12 cellular contexts compared by ENCODE assay signal in genomic region chr1:167500283-167500860, GRCh38. TPM values are rescaled to one million over a fixed set of nuclear protein-coding genes. Genes with fewer than 3 reads are reported as not detected.
DNase-seq lines count a peak whose midpoint lies in the region; ATAC-seq and TF ChIP-seq lines count a peak whose summit lies in the region.
"Had no signal": no experiment of that assay in that cellular context is flagged by ENCODE, and none has a peak within 500 bp of the region (broad histone marks: within the 10 kb centered on the region; RNA-seq: fewer than 3 reads in every experiment).

No MANE protein-coding gene starts in this region.

- 83 to 89% methylated on average over 4 of the region's 4 CpGs for WGBS in body of pancreas, 2 donors

- peak overlapping the region; percentile 87 for H3K27ac Mint-ChIP-seq in activated naive CD4-positive, alpha-beta T cell treated with anti-CD3 and anti-CD28 coated beads for 36 hours
- H3K27ac Mint-ChIP-seq in activated T-helper 2 cell treated with anti-CD3 and anti-CD28 coated beads, Interferon-gamma antibody, Interleukin-2, Interleukin-4, amounts not matched to agents 10 μg/mL and 5 μg/mL and 100 μg/mL, durations not matched to agents 14 hours and 24 hours and 36 hours = peak overlapping the region; percentile 96
- no peak overlapping the region for H3K27ac Mint-ChIP-seq in osteocyte (ENCODE audit: unreplicated experiment)

- peak overlapping the region; percentile 62 for H3K4me3 Mint-ChIP-seq in activated naive CD4-positive, alpha-beta T cell treated with anti-CD3 and anti-CD28 coated beads for 36 hours
- H3K4me3 Mint-ChIP-seq in activated T-helper 2 cell treated with anti-CD3 and anti-CD28 coated beads, Interferon-gamma antibody, Interleukin-2, Interleukin-4, amounts not matched to agents 10 μg/mL and 5 μg/mL and 100 μg/mL, durations not matched to agents 14 hours and 24 hours and 36 hours (ENCODE audit: low read depth) = peak overlapping the region; percentile 78
- no peak overlapping the region for H3K4me3 Mint-ChIP-seq in osteocyte (ENCODE audit: unreplicated experiment)

- TF ChIP-seq CTCF in body of pancreas (IDR thresholded peaks at IDR 0.05) (no peak), osteocyte (IDR thresholded peaks at IDR 0.05) (no peak)

- no peaks in the 10 kb centered on the region for H3K27me3 ChIP-seq in body of pancreas

- intact Hi-C loops in activated naive CD4-positive, alpha-beta T cell treated with anti-CD3 and anti-CD28 coated beads for 36 hours (cut with micrococcal nuclease) = loop anchor here (1.0 kb wide), 4 partner anchors 8 to 278 kb away; no protein-coding TSS in a partner anchor
- intact Hi-C loops in activated T-helper 2 cell treated with anti-CD3 and anti-CD28 coated beads, Interferon-gamma antibody, Interleukin-2, Interleukin-4, amounts not matched to agents 10 μg/mL and 5 μg/mL and 100 μg/mL, durations not matched to agents 14 hours and 24 hours and 36 hours (cut with micrococcal nuclease) = loop anchor here (1.0 to 5.0 kb wide), 2 partner anchors 8 to 127 kb away; no protein-coding TSS in a partner anchor
- intact Hi-C loops in body of pancreas (cut with DNase I) = no loop called here

- no peaks in the 10 kb centered on the region for H3K36me3 ChIP-seq in body of pancreas (replicated peaks in 1 of 2; ENCODE audit: insufficient read depth in 1 of 2, low read depth in 2 of 2)
- H3K36me3 ChIP-seq: esophagus squamous epithelium had no signal

- CTCF ChIA-PET in activated naive CD4-positive, alpha-beta T cell treated with anti-CD3 and anti-CD28 coated beads for 36 hours (lab: Charles Lee) = interaction anchor here (0.6 to 2.4 kb wide), 14 partner anchors 9 to 280 kb away, joined by 3 to 14 read pairs (median 3); partner anchors contain the start of gene CD247

- no peaks in the 10 kb centered on the region for H3K9me3 ChIP-seq in body of pancreas
- H3K9me3 ChIP-seq: esophagus squamous epithelium had no signal

- H3K4me3 ChIP-seq in body of pancreas = no peak overlapping the region
- H3K4me3 ChIP-seq: esophagus squamous epithelium had no signal

- no peak for DNase-seq in activated naive CD4-positive, alpha-beta T cell treated with anti-CD3 and anti-CD28 coated beads for 36 hours
- DNase-seq in activated naive CD4-positive, alpha-beta T cell treated with anti-CD3 and anti-CD28 coated beads, Interleukin-2, amount 50 U/mL, for 16 hours = no peak
- DNase-seq in activated T-helper 2 cell treated with anti-CD3 and anti-CD28 coated beads, Interferon-gamma antibody, Interleukin-2, Interleukin-4, amounts not matched to agents 10 μg/mL and 5 μg/mL and 100 μg/mL, durations not matched to agents 14 hours and 24 hours and 36 hours (ENCODE audit: low spot score) = no peak
- DNase-seq in ureter (ENCODE audit: low spot score) = peak; percentile 28
- DNase-seq in HUDEP-2 (lab: John Stamatoyannopoulos, UW; ENCODE audit: unreplicated experiment in 76 of 76) = no peak
- no peak for DNase-seq in body of pancreas
- DNase-seq in osteocyte (ENCODE audit: extremely low spot score, unreplicated experiment) = no peak
- DNase-seq: activated gamma-delta T cell treated with Interleukin-2 at 50 U/mL for 16 hours, esophagus squamous epithelium, mammary epithelial cell, NCI-H524 treated with DMSO at 0.1 percent for 48 hours had no signal

- H3K27me3 Mint-ChIP-seq in activated naive CD4-positive, alpha-beta T cell treated with anti-CD3 and anti-CD28 coated beads for 36 hours (ENCODE audit: low read depth) = no peaks in the 10 kb centered on the region
- H3K27me3 Mint-ChIP-seq in activated T-helper 2 cell treated with anti-CD3 and anti-CD28 coated beads, Interferon-gamma antibody, Interleukin-2, Interleukin-4, amounts not matched to agents 10 μg/mL and 5 μg/mL and 100 μg/mL, durations not matched to agents 14 hours and 24 hours and 36 hours (ENCODE audit: low read depth) = no peaks in the 10 kb centered on the region
- peaks cover 74% of the 10 kb centered on the region for H3K27me3 Mint-ChIP-seq in osteocyte (ENCODE audit: unreplicated experiment)

- no peak overlapping the region for H3K27ac ChIP-seq in body of pancreas
- H3K27ac ChIP-seq: esophagus squamous epithelium had no signal

- no peaks in the 10 kb centered on the region for H3K9me3 Mint-ChIP-seq in activated naive CD4-positive, alpha-beta T cell treated with anti-CD3 and anti-CD28 coated beads for 36 hours
- no peaks in the 10 kb centered on the region for H3K9me3 Mint-ChIP-seq in activated T-helper 2 cell treated with anti-CD3 and anti-CD28 coated beads, Interferon-gamma antibody, Interleukin-2, Interleukin-4, amounts not matched to agents 10 μg/mL and 5 μg/mL and 100 μg/mL, durations not matched to agents 14 hours and 24 hours and 36 hours
- H3K9me3 Mint-ChIP-seq in osteocyte (ENCODE audit: unreplicated experiment) = no peaks in the 10 kb centered on the region

- no peak for TF ChIP-seq POLR2A in body of pancreas (IDR thresholded peaks at IDR 0.05)

- peaks cover 96% of the 10 kb centered on the region for H3K4me1 Mint-ChIP-seq in activated naive CD4-positive, alpha-beta T cell treated with anti-CD3 and anti-CD28 coated beads for 36 hours (ENCODE audit: low read depth)
- peaks cover 88% of the 10 kb centered on the region for H3K4me1 Mint-ChIP-seq in activated T-helper 2 cell treated with anti-CD3 and anti-CD28 coated beads, Interferon-gamma antibody, Interleukin-2, Interleukin-4, amounts not matched to agents 10 μg/mL and 5 μg/mL and 100 μg/mL, durations not matched to agents 14 hours and 24 hours and 36 hours (ENCODE audit: low read depth)
- H3K4me1 Mint-ChIP-seq in osteocyte (ENCODE audit: unreplicated experiment) = no peaks in the 10 kb centered on the region

- peak; percentile 42 for ATAC-seq in HG03432 (IDR thresholded peaks at IDR 0.05; ENCODE audit: unreplicated experiment)
- ATAC-seq in body of pancreas = no peak

- peaks cover 27% of the 10 kb centered on the region for H3K36me3 Mint-ChIP-seq in activated naive CD4-positive, alpha-beta T cell treated with anti-CD3 and anti-CD28 coated beads for 36 hours (ENCODE audit: low read depth)
- H3K36me3 Mint-ChIP-seq in activated T-helper 2 cell treated with anti-CD3 and anti-CD28 coated beads, Interferon-gamma antibody, Interleukin-2, Interleukin-4, amounts not matched to agents 10 μg/mL and 5 μg/mL and 100 μg/mL, durations not matched to agents 14 hours and 24 hours and 36 hours (ENCODE audit: low read depth) = peaks cover 85% of the 10 kb centered on the region
- no peaks in the 10 kb centered on the region for H3K36me3 Mint-ChIP-seq in osteocyte (ENCODE audit: unreplicated experiment)

- peaks cover 6% of the 10 kb centered on the region for H3K4me1 ChIP-seq in body of pancreas

RNA-seq across cellular contexts. Expression of gene CD247, which starts 18.0 kb away (rescaled TPM):
- total RNA-seq in activated naive CD4-positive, alpha-beta T cell treated with anti-CD3 and anti-CD28 coated beads for 36 hours = 10 to 100 TPM; 73.5 to 78.3 TPM
- total RNA-seq in activated T-helper 2 cell treated with anti-CD3 and anti-CD28 coated beads, Interferon-gamma antibody, Interleukin-2, Interleukin-4, amounts not matched to agents 10 μg/mL and 5 μg/mL and 100 μg/mL, durations not matched to agents 14 hours and 24 hours and 36 hours = 193 and 196 TPM in 2 replicates
- total RNA-seq in ureter (4.7 TPM), body of pancreas (1 to 10 TPM; 2.3 to 3.3 TPM), osteocyte (not detected in 2 replicates)
- total RNA-seq: mammary epithelial cell had no signal

RNA-seq across cellular contexts. Expression of gene CREG1, which starts 53.2 kb away (rescaled TPM):
- 10 to 100 TPM in 1 of 2 experiments, 1 to 10 TPM in 1; 9.6 to 10.7 TPM for total RNA-seq in activated naive CD4-positive, alpha-beta T cell treated with anti-CD3 and anti-CD28 coated beads for 36 hours
- 13.8 and 15.6 TPM in 2 replicates for total RNA-seq in activated T-helper 2 cell treated with anti-CD3 and anti-CD28 coated beads, Interferon-gamma antibody, Interleukin-2, Interleukin-4, amounts not matched to agents 10 μg/mL and 5 μg/mL and 100 μg/mL, durations not matched to agents 14 hours and 24 hours and 36 hours
- total RNA-seq in ureter (96.4 TPM), body of pancreas (100 to 1,000 TPM in 1 of 2 donors, 10 to 100 TPM in 1; 81.1 to 100 TPM), osteocyte (19.2 and 19.4 TPM in 2 replicates)

Comparison
In these comparisons a context has a peak if more than half of its experiments do, and no peak if none do; other contexts are left out.
1. RNA of gene CD247, which starts 18.0 kb away (total RNA-seq): 193 to 196 TPM in activated T-helper 2 cell treated with anti-CD3 and anti-CD28 coated beads, Interferon-gamma antibody, Interleukin-2, Interleukin-4, amounts not matched to agents 10 μg/mL and 5 μg/mL and 100 μg/mL, durations not matched to agents 14 hours and 24 hours and 36 hours and 73.5 to 78.3 TPM in activated naive CD4-positive, alpha-beta T cell treated with anti-CD3 and anti-CD28 coated beads for 36 hours; 4.7 TPM in ureter (single experiment), 2.3 to 3.3 TPM in body of pancreas and not detected in osteocyte; every median in the first group is over 10 times any median in the second.